Comparison of ENCODE assay signal across 13 cellular contexts in genomic region chr21:32329776-32330175, GRCh38. TPM values are rescaled to one million over a fixed set of nuclear protein-coding genes. Genes with fewer than 3 reads are reported as not detected.
A peak's percentile ranks its signal among the peaks of the same experiment; 100 is the strongest.
DNase-seq lines count a peak whose midpoint lies in the region; ATAC-seq, FAIRE-seq and TF ChIP-seq lines count a peak whose summit lies in the region.
"Had no signal": no experiment of that assay in that cellular context is flagged by ENCODE, and none has a peak within 500 bp of the region (broad histone marks: within the 10 kb centered on the region; RNA-seq: fewer than 3 reads in every experiment).

No MANE protein-coding gene starts in this region.

- peaks cover 63% of the 10 kb centered on the region for H3K36me3 Mint-ChIP-seq in activated naive CD4-positive, alpha-beta T cell treated with anti-CD3 and anti-CD28 coated beads, Interleukin-2, amount 10 ng/mL, durations not matched to agents 7 days and 5 days
- H3K36me3 Mint-ChIP-seq in activated naive CD4-positive, alpha-beta T cell treated with anti-CD3 and anti-CD28 coated beads for 36 hours (ENCODE audit: low read depth), result peaks cover 75% of the 10 kb centered on the region

- no peak overlapping the region for H3K4me3 Mint-ChIP-seq in activated naive CD4-positive, alpha-beta T cell treated with anti-CD3 and anti-CD28 coated beads, Interleukin-2, amount 10 ng/mL, durations not matched to agents 7 days and 5 days
- no peak overlapping the region for H3K4me3 Mint-ChIP-seq in activated naive CD4-positive, alpha-beta T cell treated with anti-CD3 and anti-CD28 coated beads for 36 hours

- WGBS in transverse colon (ENCODE audit: low coverage in 1 of 2), 2 donors, result 83 to 90% methylated on average over 1 to 3 of the region's 3 CpGs

- H3K27ac ChIP-seq in transverse colon, result peak overlapping the region in 3 of 4 donors; percentile 54 to 78 (median 74)

- no peak for TF ChIP-seq EP300 in transverse colon (IDR thresholded peaks at IDR 0.05; ENCODE audit: low read depth)

- intact Hi-C loops in activated naive CD4-positive, alpha-beta T cell treated with anti-CD3 and anti-CD28 coated beads for 36 hours (cut with micrococcal nuclease), result no loop called here
- intact Hi-C loops in transverse colon (cut with DNase I; ENCODE audit: low total_unique reads), result no loop called here

- H3K27me3 ChIP-seq in bronchial epithelial cell (ENCODE audit: control insufficient read depth, insufficient read depth, low read length) (no peaks in the 10 kb centered on the region), transverse colon (no peaks in the 10 kb centered on the region)

- no peak for DNase-seq in activated naive CD4-positive, alpha-beta T cell treated with anti-CD3 and anti-CD28 coated beads, Interleukin-2, amount 10 ng/mL, durations not matched to agents 7 days and 5 days
- no peak for DNase-seq in activated naive CD4-positive, alpha-beta T cell treated with anti-CD3 and anti-CD28 coated beads for 36 hours
- DNase-seq in bronchial epithelial cell (ENCODE audit: low read depth) (peak; percentile 4), medulla oblongata (ENCODE audit: extremely low spot score) (peak; percentile 40), transverse colon (no peak), RPMI8226 (no peak)
- DNase-seq in activated CD4-positive, alpha-beta T cell treated with anti-CD3 and anti-CD28 coated beads, Interleukin-2, amount 50 U/mL, for 4 hours, result no peak
- DNase-seq: NCI-H1417, NCI-H2227 treated with DMSO at 0.1 percent for 48 hours had no signal

- H3K9me3 Mint-ChIP-seq in activated naive CD4-positive, alpha-beta T cell treated with anti-CD3 and anti-CD28 coated beads, Interleukin-2, amount 10 ng/mL, durations not matched to agents 7 days and 5 days, result no peaks in the 10 kb centered on the region
- H3K9me3 Mint-ChIP-seq in activated naive CD4-positive, alpha-beta T cell treated with anti-CD3 and anti-CD28 coated beads for 36 hours, result no peaks in the 10 kb centered on the region

- peak overlapping the region; percentile 21 for H3K27ac Mint-ChIP-seq in activated naive CD4-positive, alpha-beta T cell treated with anti-CD3 and anti-CD28 coated beads, Interleukin-2, amount 10 ng/mL, durations not matched to agents 7 days and 5 days
- no peak overlapping the region for H3K27ac Mint-ChIP-seq in activated naive CD4-positive, alpha-beta T cell treated with anti-CD3 and anti-CD28 coated beads for 36 hours

- CTCF ChIA-PET in activated naive CD4-positive, alpha-beta T cell treated with anti-CD3 and anti-CD28 coated beads, Interleukin-2, amount 10 ng/mL, durations not matched to agents 7 days and 5 days (lab: Charles Lee), result no interaction called here
- CTCF ChIA-PET in activated naive CD4-positive, alpha-beta T cell treated with anti-CD3 and anti-CD28 coated beads for 36 hours (lab: Charles Lee), result interaction anchor here (0.7 kb wide), 1 partner anchor 18 kb away, joined by 4 read pairs; no protein-coding TSS in a partner anchor

- H3K4me3 ChIP-seq in bronchial epithelial cell (ENCODE audit: low read depth, low read length) (no peak overlapping the region), transverse colon (no peak overlapping the region)

- H3K36me3 ChIP-seq in bronchial epithelial cell (ENCODE audit: control insufficient read depth, insufficient read depth, low read length) (peaks cover 20% of the 10 kb centered on the region), transverse colon (peaks cover 0 to 21% (median 8%) of the 10 kb centered on the region in 4 donors)

- no peak for FAIRE-seq in bronchial epithelial cell (lab: Jason Lieb, UNC)
- FAIRE-seq: A204.1 had no signal

- in situ Hi-C loops in transverse colon (cut with MboI; ENCODE audit: low pct_ligation_motif_present in 1 of 4, low pct_unique_long_range_greater_than_20kb in 1 of 4, low sequenced_read_pairs in 3 of 4), result no loop called here

- no peaks in the 10 kb centered on the region for H3K4me1 ChIP-seq in transverse colon

- no peak for TF ChIP-seq POLR2A in transverse colon (IDR thresholded peaks at IDR 0.05)

- no peaks in the 10 kb centered on the region for H3K9me3 ChIP-seq in transverse colon

- no peaks in the 10 kb centered on the region for H3K4me1 Mint-ChIP-seq in activated naive CD4-positive, alpha-beta T cell treated with anti-CD3 and anti-CD28 coated beads, Interleukin-2, amount 10 ng/mL, durations not matched to agents 7 days and 5 days
- no peaks in the 10 kb centered on the region for H3K4me1 Mint-ChIP-seq in activated naive CD4-positive, alpha-beta T cell treated with anti-CD3 and anti-CD28 coated beads for 36 hours (ENCODE audit: low read depth)

- TF ChIP-seq CTCF in bronchial epithelial cell (IDR thresholded peaks at IDR 0.05; ENCODE audit: insufficient read depth, low read length, severe bottlenecking), result no peak
- no peak for TF ChIP-seq CTCF in transverse colon (IDR thresholded peaks at IDR 0.05)

- no peak for ATAC-seq in HG02981 (IDR thresholded peaks at IDR 0.05; ENCODE audit: unreplicated experiment)
- ATAC-seq: left lobe of liver had no signal

- H3K27me3 Mint-ChIP-seq in activated naive CD4-positive, alpha-beta T cell treated with anti-CD3 and anti-CD28 coated beads, Interleukin-2, amount 10 ng/mL, durations not matched to agents 7 days and 5 days, result no peaks in the 10 kb centered on the region
- H3K27me3 Mint-ChIP-seq in activated naive CD4-positive, alpha-beta T cell treated with anti-CD3 and anti-CD28 coated beads for 36 hours (ENCODE audit: low read depth), result no peaks in the 10 kb centered on the region

RNA-seq across cellular contexts. Expression of gene MRAP, which starts 31.1 kb away (rescaled TPM):
- total RNA-seq in activated naive CD4-positive, alpha-beta T cell treated with anti-CD3 and anti-CD28 coated beads for 36 hours, result not detected
- not detected in 2 replicates for total RNA-seq in bronchial epithelial cell
- total RNA-seq in transverse colon, result not detected
- total RNA-seq: temporal lobe had no signal

RNA-seq across cellular contexts. Expression of gene MIS18A, which starts 50.9 kb away (rescaled TPM):
- total RNA-seq in activated naive CD4-positive, alpha-beta T cell treated with anti-CD3 and anti-CD28 coated beads for 36 hours, result 10 to 100 TPM; 37.4 to 37.8 TPM
- total RNA-seq in bronchial epithelial cell (4.2 and 7.0 TPM in 2 replicates), transverse colon (1 to 10 TPM in 3 of 4 donors, not detected in 1; 3.7 to 4.8 (median 4.1) TPM)

Comparison
In these comparisons a context has a peak if more than half of its experiments do, and no peak if none do; other contexts are left out.
1. DNase-seq: peak in bronchial epithelial cell (single experiment) and medulla oblongata (single experiment); none in activated naive CD4-positive, alpha-beta T cell treated with anti-CD3 and anti-CD28 coated beads, Interleukin-2, amount 10 ng/mL, durations not matched to agents 7 days and 5 days (single experiment), activated naive CD4-positive, alpha-beta T cell treated with anti-CD3 and anti-CD28 coated beads for 36 hours (single experiment), transverse colon (single experiment), activated CD4-positive, alpha-beta T cell treated with anti-CD3 and anti-CD28 coated beads, Interleukin-2, amount 50 U/mL, for 4 hours (0 of 2) and RPMI8226 (single experiment).